Comparison of ENCODE assay signal across 22 cellular contexts in genomic region chrX:117610806-117611205, GRCh38.
"Had no signal": no experiment of that assay in that cellular context is flagged by ENCODE, and none has a peak within 500 bp of the region (broad histone marks: within the 10 kb centered on the region; RNA-seq: fewer than 3 reads in every experiment).

No MANE protein-coding gene starts in this region.

- H3K4me1 Mint-ChIP-seq: mesothelial cell of epicardium, naive B cell had no signal

- H3K4me1 ChIP-seq: esophagus squamous epithelium, gastrocnemius medialis, heart right ventricle, left lung, lower lobe of right lung had no signal

- H3K9me3 ChIP-seq: esophagus squamous epithelium, gastrocnemius medialis, lower lobe of right lung, mucosa of descending colon had no signal

- H3K36me3 ChIP-seq: esophagus squamous epithelium, gastrocnemius medialis, heart right ventricle, left lung, lower lobe of right lung had no signal

- H3K4me3 ChIP-seq: coronary artery, dorsolateral prefrontal cortex, esophagus squamous epithelium, gastrocnemius medialis, heart right ventricle, left lung, lower lobe of right lung, mucosa of descending colon had no signal

- H3K27ac Mint-ChIP-seq: mesothelial cell of epicardium, naive B cell had no signal

- H3K27me3 Mint-ChIP-seq: naive B cell had no signal

- H3K4me3 Mint-ChIP-seq: mesothelial cell of epicardium, naive B cell had no signal

- H3K27me3 ChIP-seq: esophagus squamous epithelium, gastrocnemius medialis, heart right ventricle, left lung had no signal

- DNase-seq: dermis blood vessel endothelial cell; dorsolateral prefrontal cortex; effector CD4-positive, alpha-beta T cell; effector memory CD4-positive, alpha-beta T cell; erythroblast; esophagus squamous epithelium; foreskin fibroblast; foreskin melanocyte; gastrocnemius medialis; glutamatergic neuron; head of caudate nucleus; heart right ventricle; hippocampal formation; left cardiac atrium; left lung; left ventricle myocardium superior; lower lobe of right lung; mesenchymal stem cell; mucosa of descending colon; naive B cell had no signal

- H3K36me3 Mint-ChIP-seq: mesothelial cell of epicardium, naive B cell had no signal
